ENCODE assay signal across 9 cellular contexts in genomic region chr10:29804025-29804852, GRCh38.
DNase-seq lines count a peak whose midpoint lies in the region; ATAC-seq and TF ChIP-seq lines count a peak whose summit lies in the region.
"Had no signal": no experiment of that assay in that cellular context is flagged by ENCODE, and none has a peak within 500 bp of the region (broad histone marks: within the 10 kb centered on the region; RNA-seq: fewer than 3 reads in every experiment).

No MANE protein-coding gene starts in this region.

- H3K4me1 Mint-ChIP-seq in HFFc6 (ENCODE audit: low read depth): peaks cover 69% of the 10 kb centered on the region

- no peaks in the 10 kb centered on the region for H3K9me3 ChIP-seq in adipocyte (ENCODE audit: control insufficient read depth, low read length)

- no peak for ATAC-seq in GM18909 (IDR thresholded peaks at IDR 0.05; ENCODE audit: poor library complexity, unreplicated experiment)

- in situ Hi-C loops in G401 (cut with HindIII; ENCODE audit: low sequenced_read_pairs): no loop called here

- no peaks in the 10 kb centered on the region for H3K9me3 Mint-ChIP-seq in HFFc6

- H3K27me3 Mint-ChIP-seq in HFFc6 (ENCODE audit: insufficient read depth): peaks cover 2% of the 10 kb centered on the region

- no peaks in the 10 kb centered on the region for H3K36me3 ChIP-seq in adipocyte (ENCODE audit: control insufficient read depth, insufficient read depth, low read length, severe bottlenecking)

- peaks cover 46% of the 10 kb centered on the region for H3K4me1 ChIP-seq in adipocyte (ENCODE audit: control insufficient read depth, insufficient read depth, low read length)

- H3K27me3 ChIP-seq in adipocyte (replicated peaks; ENCODE audit: control insufficient read depth, insufficient read depth, low read length): no peaks in the 10 kb centered on the region

- peak overlapping the region; percentile 31 for H3K4me3 ChIP-seq in adipocyte (ENCODE audit: low read length)

- H3K4me3 Mint-ChIP-seq in HFFc6: peak overlapping the region; percentile 78
- H3K4me3 Mint-ChIP-seq: brain had no signal

- H3K36me3 Mint-ChIP-seq in HFFc6 (ENCODE audit: low read depth): no peaks in the 10 kb centered on the region
- H3K36me3 Mint-ChIP-seq: brain had no signal

- H3K9ac ChIP-seq in adipocyte (ENCODE audit: low read length): peak overlapping the region; percentile 32

- peak overlapping the region; percentile 92 for H3K27ac Mint-ChIP-seq in HFFc6

- no peak for TF ChIP-seq CTCF in HFFc6 (IDR thresholded peaks at IDR 0.05)

- peak; percentile 75 for DNase-seq in AG08395 (ENCODE audit: low spot score)
- peak; percentile 82 for DNase-seq in HFFc6
- peak; percentile 95 for DNase-seq in adipocyte (ENCODE audit: low read depth)
- peak; percentile 99 for DNase-seq in kidney tubule cell (ENCODE audit: low spot score)
- DNase-seq in ureter (ENCODE audit: low spot score): peak; percentile 78
- no peak for DNase-seq in NCI-H1105 treated with DMSO at 0.1 percent for 48 hours (lab: John Stamatoyannopoulos, UW)
- DNase-seq in G401 (ENCODE audit: low spot score): no peak

Comparison
In these comparisons a context has a peak if more than half of its experiments do, and no peak if none do; other contexts are left out.
1. DNase-seq: peak in AG08395 (single experiment), HFFc6 (single experiment), adipocyte (single experiment), kidney tubule cell (single experiment) and ureter (single experiment); none in NCI-H1105 treated with DMSO at 0.1 percent for 48 hours (single experiment) and G401 (single experiment).